In genomic region chr7:111953611-111954010, GRCh38 we compare ENCODE assay signal across 8 cellular contexts.
DNase-seq lines count a peak whose midpoint lies in the region; ATAC-seq and TF ChIP-seq lines count a peak whose summit lies in the region.

No MANE protein-coding gene starts in this region.

- TF ChIP-seq CTCF in A673 (conservative IDR thresholded peaks at IDR 0.05; ENCODE audit: low read depth, low read length), result peak; percentile 47
- TF ChIP-seq CTCF in foreskin keratinocyte (conservative IDR thresholded peaks at IDR 0.05), result peak; percentile 78

- no peaks in the 10 kb centered on the region for H3K9me3 ChIP-seq in A673 (ENCODE audit: low read depth, low read length, poor library complexity, severe bottlenecking)

- peak; percentile 69 for DNase-seq in A673 (ENCODE audit: low spot score)
- DNase-seq in NCI-H526 (lab: John Stamatoyannopoulos, UW), result peak; percentile 65 to 83
- peak; percentile 92 to 95 for DNase-seq in foreskin keratinocyte
- DNase-seq in superior temporal gyrus (ENCODE audit: extremely low spot score), result peak; percentile 71
- DNase-seq in activated CD4-positive, alpha-beta T cell treated with anti-CD3 and anti-CD28 coated beads for 4 hours, result no peak
- DNase-seq in NCI-H774 (lab: John Stamatoyannopoulos, UW), result no peak

- POLR2A ChIA-PET in A673 (lab: Charles Lee; ENCODE audit: low non-redundant PET), result interaction anchor here (0.5 kb wide), 1 partner anchor 15 kb away, joined by 18 read pairs; no protein-coding TSS in a partner anchor

- no peak overlapping the region for H3K4me3 ChIP-seq in A673 (ENCODE audit: low read depth, low read length, poor library complexity, severe bottlenecking)

- no peaks in the 10 kb centered on the region for H3K36me3 ChIP-seq in A673 (ENCODE audit: insufficient read depth, low read length, poor library complexity, severe bottlenecking)

- H3K27ac ChIP-seq in A673 (ENCODE audit: low read depth, low read length, poor library complexity, severe bottlenecking) (no peak overlapping the region), foreskin keratinocyte (no peak overlapping the region)

- ATAC-seq in GM21786 (IDR thresholded peaks at IDR 0.05; ENCODE audit: unreplicated experiment) (peak; percentile 94), foreskin keratinocyte (peak; percentile 92), HG03354 (IDR thresholded peaks at IDR 0.05; ENCODE audit: poor library complexity, severe bottlenecking, unreplicated experiment) (no peak)

- intact Hi-C loops in A673 (cut with micrococcal nuclease; ENCODE audit: unreplicated experiment), result loop anchor here (2.0 kb wide), 1 partner anchor 457 kb away; no protein-coding TSS in a partner anchor

- BruUV-seq in A673 (replicated peaks; lab: Mats Ljungman, UMichigan), result no TSS peak

- no peaks in the 10 kb centered on the region for H3K27me3 ChIP-seq in A673 (replicated peaks; ENCODE audit: insufficient read depth, low read depth, low read length, poor library complexity)
- no peaks in the 10 kb centered on the region for H3K27me3 ChIP-seq in foreskin keratinocyte

- CTCF ChIA-PET in A673 (lab: Charles Lee), result interaction anchor here (0.5 to 0.6 kb wide), 2 partner anchors 52 to 426 kb away, joined by 3 read pairs; no protein-coding TSS in a partner anchor

- H3K4me1 ChIP-seq in A673 (ENCODE audit: insufficient read depth, low read length, poor library complexity, severe bottlenecking) (no peaks in the 10 kb centered on the region), foreskin keratinocyte (peaks cover 15% of the 10 kb centered on the region)

Comparison
In these comparisons a context has a peak if more than half of its experiments do, and no peak if none do; other contexts are left out.
1. DNase-seq: peak in A673 (single experiment), NCI-H526 (2 of 2), foreskin keratinocyte (2 of 2) and superior temporal gyrus (single experiment); none in activated CD4-positive, alpha-beta T cell treated with anti-CD3 and anti-CD28 coated beads for 4 hours (0 of 2) and NCI-H774 (single experiment).